In the genomic region with DNA sequence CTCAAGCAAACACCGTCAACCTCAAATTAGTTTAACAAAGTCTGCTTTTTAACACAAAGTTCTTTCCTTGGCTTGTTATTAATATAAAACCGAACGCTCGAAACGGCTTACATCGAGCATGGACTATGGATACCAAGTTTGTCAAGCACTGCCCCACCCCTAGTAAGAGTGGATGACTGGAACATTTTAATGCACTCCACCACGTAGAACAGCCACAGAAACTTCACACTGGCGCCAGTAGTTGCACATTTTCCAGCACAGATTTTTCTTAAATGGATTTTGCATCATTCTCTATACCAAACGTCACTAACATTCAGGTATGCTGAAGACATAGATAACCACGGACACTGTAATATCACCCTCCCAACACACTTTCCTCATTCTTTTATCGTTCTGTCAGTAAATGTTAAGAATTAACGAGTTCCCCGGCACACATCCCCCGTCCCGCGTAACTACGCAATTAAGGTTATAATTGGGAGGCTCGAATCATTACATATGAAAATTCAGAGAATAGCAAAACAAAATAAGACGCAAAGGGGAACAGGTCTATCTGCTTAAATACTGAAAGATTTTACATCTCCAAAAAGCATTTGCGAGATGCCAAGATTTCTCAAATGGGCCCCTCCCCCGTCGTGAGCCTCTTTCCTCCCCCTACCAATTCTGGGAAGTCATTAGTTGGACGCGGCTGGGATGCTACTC, we compare ENCODE assay signal across 8 cellular contexts. TPM values are rescaled to one million over a fixed set of nuclear protein-coding genes. Genes with fewer than 3 reads are reported as not detected.
A peak's percentile ranks its signal among the peaks of the same experiment; 100 is the strongest.
DNase-seq lines count a peak whose midpoint lies in the region; ATAC-seq and TF ChIP-seq lines count a peak whose summit lies in the region.

No MANE protein-coding gene starts in this region.

- no peak for ATAC-seq in body of pancreas
- no peak for ATAC-seq in GM18517 (IDR thresholded peaks at IDR 0.05; ENCODE audit: unreplicated experiment)
- ATAC-seq in esophagus mucosa = no peak
- ATAC-seq in HG03432 (IDR thresholded peaks at IDR 0.05; ENCODE audit: unreplicated experiment) = no peak

- H3K9me3 ChIP-seq in body of pancreas = no peaks in the 10 kb centered on the region

- H3K9me3 Mint-ChIP-seq in immature natural killer cell = no peaks in the 10 kb centered on the region

- H3K4me3 Mint-ChIP-seq in immature natural killer cell = peak overlapping the region; percentile 86 to 93 (median 90)

- intact Hi-C loops in body of pancreas (cut with DNase I) = no loop called here

- peak overlapping the region; percentile 63 to 91 for H3K4me3 ChIP-seq in body of pancreas
- peak overlapping the region; percentile 58 to 83 (median 76) for H3K4me3 ChIP-seq in skin epidermis

- TF ChIP-seq POLR2A in body of pancreas (IDR thresholded peaks at IDR 0.05) = no peak

- peaks cover 21 to 38% (median 32%) of the 10 kb centered on the region in 3 donors for H3K27me3 Mint-ChIP-seq in immature natural killer cell (ENCODE audit: low read depth in 3 of 3)

- peaks cover 19 to 27% of the 10 kb centered on the region in 2 donors for H3K4me1 Mint-ChIP-seq in immature natural killer cell

- peak overlapping the region; percentile 80 to 97 (median 92) for H3K27ac ChIP-seq in body of pancreas
- H3K27ac ChIP-seq in skin epidermis = peak overlapping the region in 18 of 21 experiments; percentile 60 to 99 (median 91)

- WGBS in body of pancreas, 2 donors = 1% methylated on average over 24 of the region's 24 CpGs

- peak overlapping the region in 1 of 6 donors; percentile 1 for H3K27ac Mint-ChIP-seq in immature natural killer cell

- H3K36me3 Mint-ChIP-seq in immature natural killer cell = no peaks in the 10 kb centered on the region

- peaks cover 22% of the 10 kb centered on the region for H3K4me1 ChIP-seq in body of pancreas

- DNase-seq in DMS 273 (lab: John Stamatoyannopoulos, UW; ENCODE audit: unreplicated experiment) (peak; percentile 85), M059J (ENCODE audit: low read depth) (peak; percentile 71), body of pancreas (peak in 3 of 4 donors; percentile 20 to 34 (median 24)), immature natural killer cell (peak in 1 of 3 donors; percentile 7)

- H3K27me3 ChIP-seq in body of pancreas = no peaks in the 10 kb centered on the region

- peak in 1 of 7 experiments; percentile 4 for TF ChIP-seq CTCF in body of pancreas (IDR thresholded peaks at IDR 0.05)

- no peaks in the 10 kb centered on the region for H3K36me3 ChIP-seq in body of pancreas (replicated peaks in 1 of 2; ENCODE audit: insufficient read depth in 1 of 2, low read depth in 2 of 2)

RNA-seq across cellular contexts. Expression of gene FERMT2, which starts 1.0 kb away (rescaled TPM):
- total RNA-seq in M059J (2014; rRNA removed; shearing (Covaris generic)) = 64.2 and 80.1 TPM in 2 replicates
- total RNA-seq in body of pancreas (10 to 100 TPM; 29.3 to 42.2 TPM), esophagus mucosa (4.1 TPM)
- not detected for polyA plus RNA-seq in immature natural killer cell
